17 cellular contexts compared by ENCODE assay signal in genomic region chr5:117188207-117188606, GRCh38.
"Had no signal": no experiment of that assay in that cellular context is flagged by ENCODE, and none has a peak within 500 bp of the region (broad histone marks: within the 10 kb centered on the region; RNA-seq: fewer than 3 reads in every experiment).

No MANE protein-coding gene starts in this region.

- H3K4me3 ChIP-seq: colonic mucosa, heart left ventricle, right atrium auricular region, suprapubic skin, thyroid gland had no signal

- ATAC-seq: heart left ventricle; natural killer cell; stimulated activated effector memory CD8-positive, alpha-beta T cell treated with anti-CD3 and anti-CD28 coated beads, Interleukin-12 subunit alpha, Interleukin-12 subunit beta, amount 100 ng/mL, for 72 hours; stimulated activated naive CD8-positive, alpha-beta T cell treated with anti-CD3 and anti-CD28 coated beads, Interleukin-15, Interleukin-2, amounts not matched to agents 100 U/mL and 50 U/mL, for 24 hours had no signal

- H3K27me3 ChIP-seq: colonic mucosa, heart left ventricle, right atrium auricular region, suprapubic skin, thyroid gland had no signal

- H3K36me3 ChIP-seq: colonic mucosa, heart left ventricle, right atrium auricular region, suprapubic skin, thyroid gland had no signal

- DNase-seq: colonic mucosa; dermis blood vessel endothelial cell; effector CD4-positive, alpha-beta T cell; endodermal cell; erythroblast; heart left ventricle; hippocampal formation; kidney glomerular epithelial cell; natural killer cell; posterior cingulate gyrus; small intestine; stimulated activated CD4-positive, alpha-beta T cell treated with anti-CD3 and anti-CD28 coated beads, Interleukin-2, amount 100 ng/mL, for 48 hours; stimulated activated naive CD8-positive, alpha-beta T cell treated with anti-CD3 and anti-CD28 coated beads, Interleukin-15, Interleukin-2, amounts not matched to agents 100 U/mL and 50 U/mL, for 24 hours; thyroid gland had no signal
